Comparison of ENCODE assay signal across 26 cellular contexts in the genomic region with DNA sequence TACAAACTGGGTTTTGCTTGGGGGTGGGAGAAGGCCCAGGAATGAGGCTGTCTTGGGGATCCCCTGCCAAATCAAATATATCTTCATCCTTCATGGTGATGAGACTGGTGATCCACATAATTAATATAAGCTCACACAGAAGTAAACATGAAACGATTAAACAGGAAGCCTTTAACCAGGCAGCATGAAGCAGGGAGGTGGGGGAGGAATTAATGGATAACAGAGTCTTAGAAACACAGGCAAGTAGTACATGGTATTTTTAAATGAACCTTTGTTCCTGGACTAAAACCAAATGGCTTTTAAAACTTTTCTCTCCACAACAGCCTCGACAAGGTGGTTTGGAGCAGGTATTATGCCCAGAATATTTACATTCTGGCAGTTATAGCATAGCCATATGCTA.
"Had no signal": no experiment of that assay in that cellular context is flagged by ENCODE, and none has a peak within 500 bp of the region (broad histone marks: within the 10 kb centered on the region; RNA-seq: fewer than 3 reads in every experiment).

No MANE protein-coding gene starts in this region.

- H3K4me1 Mint-ChIP-seq: activated CD8-positive, alpha-beta memory T cell treated with anti-CD3 and anti-CD28 coated beads, Interleukin-2, amount 10 ng/mL, durations not matched to agents 7 days and 5 days; activated naive CD4-positive, alpha-beta T cell treated with anti-CD3 and anti-CD28 coated beads, Interleukin-2, amount 50 U/mL, for 24 hours had no signal

- H3K36me3 ChIP-seq: ascending aorta had no signal

- H3K4me3 ChIP-seq: ascending aorta, body of pancreas, K562 had no signal

- H3K27me3 Mint-ChIP-seq: activated CD8-positive, alpha-beta memory T cell treated with anti-CD3 and anti-CD28 coated beads, Interleukin-2, amount 10 ng/mL, durations not matched to agents 7 days and 5 days; activated naive CD4-positive, alpha-beta T cell treated with anti-CD3 and anti-CD28 coated beads, Interleukin-2, amount 50 U/mL, for 24 hours; activated T-cell treated with anti-CD3 and anti-CD28 coated beads, Interleukin-2, amount 50 U/mL, for 24 hours had no signal

- H3K4me3 Mint-ChIP-seq: activated CD8-positive, alpha-beta memory T cell treated with anti-CD3 and anti-CD28 coated beads, Interleukin-2, amount 10 ng/mL, durations not matched to agents 7 days and 5 days; activated naive CD4-positive, alpha-beta T cell treated with anti-CD3 and anti-CD28 coated beads, Interleukin-2, amount 50 U/mL, for 24 hours; activated T-cell treated with anti-CD3 and anti-CD28 coated beads, Interleukin-2, amount 50 U/mL, for 24 hours; activated T-helper 1 cell treated with anti-CD3 and anti-CD28 coated beads, Interleukin-12 subunit alpha, Interleukin-12 subunit beta, Interleukin-2, Interleukin-4 antibody, amounts not matched to agents 30 ng/mL and 10 ng/mL and 1 ng/mL, durations not matched to agents 14 hours and 24 hours and 36 hours; T-helper 1 cell treated with Interleukin-12 subunit alpha and Interleukin-12 subunit beta and Interleukin-4 antibody, amounts not matched to agents 30 μg/mL and 1 μg/mL, for 36 hours; WTC11 had no signal

- ATAC-seq: activated CD8-positive, alpha-beta memory T cell treated with anti-CD3 and anti-CD28 coated beads, Interleukin-2, amount 10 ng/mL, durations not matched to agents 7 days and 5 days; body of pancreas; K562; PC-3; WTC11 had no signal

- H3K27me3 ChIP-seq: ascending aorta, body of pancreas had no signal

- DNase-seq: activated CD4-positive, alpha-beta T cell treated with anti-CD3 and anti-CD28 coated beads for 48 hours; activated CD4-positive, alpha-beta T cell treated with anti-CD3 and anti-CD28 coated beads, Interleukin-2, amount 50 U/mL, for 4 hours; activated CD4-positive, CD25-positive, alpha-beta regulatory T cell treated with anti-CD3 and anti-CD28 coated beads, Interleukin-2, amount 50 U/mL, for 72 hours; activated CD8-positive, alpha-beta memory T cell treated with anti-CD3 and anti-CD28 coated beads, Interleukin-2, amount 10 ng/mL, durations not matched to agents 7 days and 5 days; activated effector memory CD4-positive, alpha-beta T cell treated with Interleukin-2 at 50 U/mL for 16 hours; activated naive CD4-positive, alpha-beta T cell; activated T-cell treated with anti-CD3 and anti-CD28 coated beads, Interleukin-2, amount 50 U/mL, for 24 hours; amniotic stem cell; body of pancreas; Karpas-422; MM.1S; NCI-H1105; NCI-H1436; NCI-H1694 treated with DMSO at 0.1 percent for 48 hours; NCI-H2029 treated with DMSO at 0.1 percent for 48 hours; NCI-H446; NCI-H524; NCI-H748 treated with DMSO at 0.1 percent for 48 hours; PC-3; SHP77 treated with DMSO at 0.1 percent for 48 hours had no signal

- H3K27ac Mint-ChIP-seq: activated CD8-positive, alpha-beta memory T cell treated with anti-CD3 and anti-CD28 coated beads, Interleukin-2, amount 10 ng/mL, durations not matched to agents 7 days and 5 days; activated naive CD4-positive, alpha-beta T cell treated with anti-CD3 and anti-CD28 coated beads, Interleukin-2, amount 50 U/mL, for 24 hours; activated T-cell treated with anti-CD3 and anti-CD28 coated beads, Interleukin-2, amount 50 U/mL, for 24 hours; activated T-helper 1 cell treated with anti-CD3 and anti-CD28 coated beads, Interleukin-12 subunit alpha, Interleukin-12 subunit beta, Interleukin-2, Interleukin-4 antibody, amounts not matched to agents 30 ng/mL and 10 ng/mL and 1 ng/mL, durations not matched to agents 14 hours and 24 hours and 36 hours; T-helper 1 cell treated with Interleukin-12 subunit alpha and Interleukin-12 subunit beta and Interleukin-4 antibody, amounts not matched to agents 30 μg/mL and 1 μg/mL, for 36 hours; WTC11 had no signal

- H3K9me3 Mint-ChIP-seq: activated T-helper 1 cell treated with anti-CD3 and anti-CD28 coated beads, Interleukin-12 subunit alpha, Interleukin-12 subunit beta, Interleukin-2, Interleukin-4 antibody, amounts not matched to agents 30 ng/mL and 10 ng/mL and 1 ng/mL, durations not matched to agents 14 hours and 24 hours and 36 hours; T-helper 1 cell treated with Interleukin-12 subunit alpha and Interleukin-12 subunit beta and Interleukin-4 antibody, amounts not matched to agents 30 μg/mL and 1 μg/mL, for 36 hours had no signal

- H3K36me3 Mint-ChIP-seq: activated CD8-positive, alpha-beta memory T cell treated with anti-CD3 and anti-CD28 coated beads, Interleukin-2, amount 10 ng/mL, durations not matched to agents 7 days and 5 days; activated naive CD4-positive, alpha-beta T cell treated with anti-CD3 and anti-CD28 coated beads, Interleukin-2, amount 50 U/mL, for 24 hours; WTC11 had no signal
